In genomic region chr4:176400816-176401461, GRCh38 we compare ENCODE assay signal across 1 cellular context.
TF ChIP-seq lines count a peak whose summit lies in the region.

No MANE protein-coding gene starts in this region.

TF ChIP-seq in SK-N-SH, 30 proteins besides CTCF, POLR2A, EP300 and RAD21 (continued from another document):
- TF ChIP-seq USF1 (IDR thresholded peaks at IDR 0.05; ENCODE audit: borderline replicate concordance, low read depth) (no peak), CHD2 (IDR thresholded peaks at IDR 0.05; ENCODE audit: low read length, partially characterized antibody) (no peak), MXI1 (IDR thresholded peaks at IDR 0.05; ENCODE audit: low read depth, low read length) (no peak), REST (IDR thresholded peaks at IDR 0.05; ENCODE audit: low read depth, low read length) (no peak), ELF1 (IDR thresholded peaks at IDR 0.05) (no peak)
